ENCODE assay signal across 8 cellular contexts in genomic region chr11:34438529-34439507, GRCh38.
A peak's percentile ranks its signal among the peaks of the same experiment; 100 is the strongest.
DNase-seq lines count a peak whose midpoint lies in the region; ATAC-seq and TF ChIP-seq lines count a peak whose summit lies in the region.

TSS of gene CAT (plus strand) at chr11:34438934. CDS start at chr11:34439014, 80 bp downstream.

- no peak; the same call in 1 of the 2 replicates for TF ChIP-seq CTCF in AG09319 (IDR thresholded peaks at IDR 0.05; ENCODE audit: low read depth, low read length)

- H3K27me3 ChIP-seq in layer of hippocampus (ENCODE audit: control insufficient read depth, insufficient read depth, low read length): no peaks in the 10 kb centered on the region

- peak; percentile 95 for DNase-seq in AG09319 (ENCODE audit: extremely low read depth, low read depth)
- peak; percentile 96 to 99 for DNase-seq in NCI-H446 (lab: John Stamatoyannopoulos, UW)
- peak; percentile 95 to 96 for DNase-seq in central memory CD8-positive, alpha-beta T cell (ENCODE audit: low spot score in 2 of 2)
- peak; percentile 98 to 99 for DNase-seq in stimulated activated CD4-positive, alpha-beta T cell treated with anti-CD3 and anti-CD28 coated beads, Interleukin-2, amount 100 ng/mL, for 24 hours

- H3K27ac Mint-ChIP-seq in central memory CD8-positive, alpha-beta T cell (ENCODE audit: low read depth): peak within 1 kb of the TSS; percentile 85

- peak within 1 kb of the TSS; percentile 97 for H3K4me3 Mint-ChIP-seq in central memory CD8-positive, alpha-beta T cell

- peak; percentile 98 for ATAC-seq in GM19035 (IDR thresholded peaks at IDR 0.05; ENCODE audit: unreplicated experiment)
- ATAC-seq in HG03354 (IDR thresholded peaks at IDR 0.05; ENCODE audit: poor library complexity, severe bottlenecking, unreplicated experiment): peak; percentile 97
- peak; percentile 98 to 99 for ATAC-seq in activated CD4-positive, CD25-positive, alpha-beta regulatory T cell treated with anti-CD3 and anti-CD28 coated beads, Interleukin-2, amount 50 U/mL, for 24 hours
- ATAC-seq in central memory CD8-positive, alpha-beta T cell (replicated peaks; ENCODE audit: extremely low read depth, poor library complexity, severe bottlenecking): peak; percentile 98

- H3K36me3 Mint-ChIP-seq in central memory CD8-positive, alpha-beta T cell (ENCODE audit: insufficient read depth): peaks cover 14% of the 10 kb centered on the region

- no peaks in the 10 kb centered on the region for H3K27me3 Mint-ChIP-seq in central memory CD8-positive, alpha-beta T cell

- H3K4me1 Mint-ChIP-seq in central memory CD8-positive, alpha-beta T cell: peaks cover 35% of the 10 kb centered on the region

- peak within 1 kb of the TSS; percentile 93 for H3K27ac ChIP-seq in layer of hippocampus (ENCODE audit: low read depth, low read length)

- no peaks in the 10 kb centered on the region for H3K9me3 Mint-ChIP-seq in central memory CD8-positive, alpha-beta T cell

Comparison
In these comparisons a context has a peak if more than half of its experiments do, and no peak if none do; other contexts are left out.
1. Peak in every context shown above with its lines: DNase-seq, ATAC-seq and H3K27ac ChIP-seq.